21 cellular contexts compared by ENCODE assay signal in genomic region chr7:17384400-17384799, GRCh38.
"Had no signal": no experiment of that assay in that cellular context is flagged by ENCODE, and none has a peak within 500 bp of the region (broad histone marks: within the 10 kb centered on the region; RNA-seq: fewer than 3 reads in every experiment).

No MANE protein-coding gene starts in this region.

- FAIRE-seq: pancreas had no signal

- H3K4me1 Mint-ChIP-seq: activated naive CD8-positive, alpha-beta T cell treated with anti-CD3 and anti-CD28 coated beads, Interleukin-2, amount 10 ng/mL, durations not matched to agents 7 days and 5 days; immature natural killer cell; memory B cell had no signal

- H3K36me3 ChIP-seq: pancreas, tibial artery had no signal

- H3K4me1 ChIP-seq: tibial artery had no signal

- H3K27me3 Mint-ChIP-seq: memory B cell had no signal

- H3K9me3 ChIP-seq: mucosa of descending colon, pancreas, tibial artery had no signal

- H3K9me3 Mint-ChIP-seq: activated naive CD4-positive, alpha-beta T cell treated with anti-CD3 and anti-CD28 coated beads for 36 hours; memory B cell; nephron progenitor cell had no signal

- H3K4me3 Mint-ChIP-seq: activated naive CD4-positive, alpha-beta T cell treated with anti-CD3 and anti-CD28 coated beads for 36 hours; activated naive CD8-positive, alpha-beta T cell treated with anti-CD3 and anti-CD28 coated beads, Interleukin-2, amount 10 ng/mL, durations not matched to agents 7 days and 5 days; immature natural killer cell; memory B cell; nephron progenitor cell had no signal

- H3K4me3 ChIP-seq: mucosa of descending colon, pancreas, tibial artery had no signal

- H3K27me3 ChIP-seq: pancreas, tibial artery had no signal

- H3K27ac ChIP-seq: pancreas, tibial artery had no signal

- H3K27ac Mint-ChIP-seq: activated naive CD4-positive, alpha-beta T cell treated with anti-CD3 and anti-CD28 coated beads for 36 hours; activated naive CD8-positive, alpha-beta T cell treated with anti-CD3 and anti-CD28 coated beads, Interleukin-2, amount 10 ng/mL, durations not matched to agents 7 days and 5 days; immature natural killer cell; memory B cell; nephron progenitor cell had no signal

- DNase-seq: activated CD4-positive, alpha-beta T cell treated with anti-CD3 and anti-CD28 coated beads, Interleukin-2, amount 50 U/mL, for 4 hours; activated CD8-positive, alpha-beta memory T cell treated with anti-CD3 and anti-CD28 coated beads for 24 hours; activated CD8-positive, alpha-beta memory T cell treated with anti-CD3 and anti-CD28 coated beads, Interleukin-2, amount 50 U/mL, for 48 hours; activated effector memory CD4-positive, alpha-beta T cell treated with Interleukin-2 at 50 U/mL for 16 hours; activated naive CD4-positive, alpha-beta T cell treated with anti-CD3 and anti-CD28 coated beads for 36 hours; activated naive CD8-positive, alpha-beta T cell treated with anti-CD3 and anti-CD28 coated beads, Interleukin-2, amount 10 ng/mL, durations not matched to agents 7 days and 5 days; activated T-cell treated with anti-CD3 and anti-CD28 coated beads, Interleukin-2, amount 50 U/mL, for 48 hours; amygdala; cerebellar nuclear complex; cortex of kidney; foreskin fibroblast; immature natural killer cell; mucosa of descending colon; nephron progenitor cell; pancreas; right cardiac atrium; stimulated activated CD4-positive, alpha-beta T cell treated with anti-CD3 and anti-CD28 coated beads, Interleukin-4, amount 100 ng/mL, for 24 hours; stimulated activated naive CD8-positive, alpha-beta T cell treated with anti-CD3 and anti-CD28 coated beads, Interleukin-15, Interleukin-2, amounts not matched to agents 100 U/mL and 50 U/mL, for 24 hours; T-helper 9 cell; tibial artery had no signal

- ATAC-seq: mucosa of descending colon; pancreas; right cardiac atrium; stimulated activated naive CD8-positive, alpha-beta T cell treated with anti-CD3 and anti-CD28 coated beads, Interleukin-15, Interleukin-2, amounts not matched to agents 100 U/mL and 50 U/mL, for 24 hours had no signal

- H3K36me3 Mint-ChIP-seq: immature natural killer cell, memory B cell had no signal
